ENCODE assay signal across 19 cellular contexts in genomic region chr12:58367041-58367440, GRCh38.
"Had no signal": no experiment of that assay in that cellular context is flagged by ENCODE, and none has a peak within 500 bp of the region (broad histone marks: within the 10 kb centered on the region; RNA-seq: fewer than 3 reads in every experiment).

No MANE protein-coding gene starts in this region.

- H3K4me1 ChIP-seq: breast epithelium, stomach, upper lobe of right lung had no signal

- H3K27ac ChIP-seq: breast epithelium, epithelial cell of prostate, hepatocyte, neutrophil, stomach, thoracic aorta, upper lobe of right lung had no signal

- ATAC-seq: activated CD4-positive, CD25-positive, alpha-beta regulatory T cell treated with anti-CD3 and anti-CD28 coated beads, Interleukin-2, amount 50 U/mL, for 24 hours; left lobe of liver; right cardiac atrium; upper lobe of right lung had no signal

- H3K4me2 ChIP-seq: hepatocyte had no signal

- DNase-seq: activated naive CD4-positive, alpha-beta T cell treated with Interleukin-2 at 50 U/mL for 16 hours; activated T-cell treated with anti-CD3 and anti-CD28 coated beads for 4 hours; aorta; islet precursor cell; mammary epithelial cell; naive B cell; posterior cingulate gyrus; right cardiac atrium; stimulated activated CD4-positive, alpha-beta T cell treated with anti-CD3 and anti-CD28 coated beads, Interleukin-1b, Interleukin-23, amount 100 ng/mL, for 48 hours; stomach; T-helper 9 cell; upper lobe of right lung had no signal

- H2AFZ ChIP-seq: hepatocyte had no signal

- H3K9me3 ChIP-seq: neutrophil, thoracic aorta, upper lobe of right lung had no signal

- H3K4me3 ChIP-seq: breast epithelium, hepatocyte, stomach, thoracic aorta, upper lobe of right lung had no signal

- H3K36me3 ChIP-seq: breast epithelium, neutrophil, stomach, thoracic aorta, upper lobe of right lung had no signal

- H3K27me3 ChIP-seq: breast epithelium, hepatocyte, neutrophil, stomach, upper lobe of right lung had no signal

- H3K79me2 ChIP-seq: hepatocyte had no signal
